ENCODE assay signal across 8 cellular contexts in the genomic region with DNA sequence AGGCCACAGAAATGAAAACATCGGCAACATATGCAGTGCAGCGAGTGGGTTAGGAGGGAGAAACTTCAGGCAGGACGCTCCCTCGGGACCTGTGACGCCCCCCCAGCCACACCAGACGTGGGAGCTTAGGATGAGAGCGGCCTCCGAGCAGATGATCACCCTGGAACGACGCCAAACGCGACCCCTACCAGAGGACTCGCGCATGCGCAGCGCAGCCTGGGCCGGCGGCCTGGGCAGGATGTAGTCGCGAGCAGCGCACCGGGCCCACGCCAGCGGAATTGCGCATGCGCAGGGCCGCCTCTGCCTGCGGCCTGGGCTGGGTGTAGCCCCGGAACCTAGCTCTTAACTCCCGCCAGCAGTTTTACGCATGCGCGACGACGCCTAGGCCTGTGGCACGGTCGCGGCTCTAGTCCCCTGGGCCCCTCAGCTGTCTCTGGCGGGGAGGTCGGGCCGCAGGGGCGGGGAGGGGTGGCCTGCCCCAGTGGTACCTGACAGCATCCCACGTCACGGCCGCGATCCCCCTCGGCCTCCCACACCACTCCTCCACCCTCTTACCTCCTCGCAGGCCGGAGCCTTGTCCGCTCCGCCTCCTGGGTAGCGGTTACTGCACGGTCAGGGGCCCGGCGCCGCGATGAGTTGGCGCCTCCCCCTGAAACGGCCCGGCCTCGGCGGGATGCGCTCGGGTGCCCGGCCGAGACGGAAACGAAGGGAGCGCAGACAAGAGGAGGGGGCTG. TPM values are rescaled to one million over a fixed set of nuclear protein-coding genes. Genes with fewer than 3 reads are reported as not detected.
DNase-seq lines count a peak whose midpoint lies in the region; TF ChIP-seq lines count a peak whose summit lies in the region.

A gene (minus strand): TSS at position 608 of the 734 bp plus-strand sequence. CDS start 11,141 bp downstream, outside the sequence.

- no peaks in the 10 kb centered on the region for H3K27me3 ChIP-seq in SJSA1 (replicated peaks)

- peaks cover 26% of the 10 kb centered on the region for H3K36me3 Mint-ChIP-seq in activated naive CD4-positive, alpha-beta T cell treated with anti-CD3 and anti-CD28 coated beads, Interleukin-2, amount 10 ng/mL, durations not matched to agents 7 days and 5 days

- H3K27ac ChIP-seq in SJSA1 (peak within 1 kb of the TSS; percentile 91), substantia nigra (ENCODE audit: low read depth, low read length, poor library complexity, severe bottlenecking) (peak within 1 kb of the TSS; percentile 96)

- H3K9me3 Mint-ChIP-seq in activated naive CD4-positive, alpha-beta T cell treated with anti-CD3 and anti-CD28 coated beads, Interleukin-2, amount 10 ng/mL, durations not matched to agents 7 days and 5 days, result peaks cover 16% of the 10 kb centered on the region

- DNase-seq in GM03348 (ENCODE audit: low spot score), result peak; percentile 100
- DNase-seq in HEK293T (ENCODE audit: extremely low spot score), result peak; percentile 99
- DNase-seq in MV-4-11 (lab: John Stamatoyannopoulos, UW), result peak; percentile 98
- peak; percentile 91 to 97 for DNase-seq in SJSA1 (ENCODE audit: low read depth in 1 of 2, low spot score in 2 of 2)
- DNase-seq in activated naive CD4-positive, alpha-beta T cell treated with anti-CD3 and anti-CD28 coated beads, Interleukin-2, amount 10 ng/mL, durations not matched to agents 7 days and 5 days, result peak; percentile 99
- peak; percentile 100 for DNase-seq in germinal center (ENCODE audit: low spot score)
- peak; percentile 75 for DNase-seq in non-pigmented ciliary epithelial cell (ENCODE audit: low read depth)
- peak; percentile 84 to 99 (median 96) for DNase-seq in substantia nigra (lab: John Stamatoyannopoulos, UW)

- H3K36me3 ChIP-seq in SJSA1, result peaks cover 3% of the 10 kb centered on the region; the same call in 1 of the 2 replicates

- H3K4me1 Mint-ChIP-seq in activated naive CD4-positive, alpha-beta T cell treated with anti-CD3 and anti-CD28 coated beads, Interleukin-2, amount 10 ng/mL, durations not matched to agents 7 days and 5 days, result peaks cover 47% of the 10 kb centered on the region

- peak within 1 kb of the TSS; percentile 64 for H3K4me3 ChIP-seq in SJSA1

- peaks cover 6% of the 10 kb centered on the region for H3K27me3 Mint-ChIP-seq in activated naive CD4-positive, alpha-beta T cell treated with anti-CD3 and anti-CD28 coated beads, Interleukin-2, amount 10 ng/mL, durations not matched to agents 7 days and 5 days

- H3K4me3 Mint-ChIP-seq in activated naive CD4-positive, alpha-beta T cell treated with anti-CD3 and anti-CD28 coated beads, Interleukin-2, amount 10 ng/mL, durations not matched to agents 7 days and 5 days, result peak within 1 kb of the TSS; percentile 86

- CTCF ChIA-PET in HEK293T (lab: Yijun Ruan, JAX), result interaction anchor here (0.5 to 0.6 kb wide), 2 partner anchors 9 to 30 kb away, joined by 3 read pairs; no protein-coding TSS in a partner anchor
- CTCF ChIA-PET in activated naive CD4-positive, alpha-beta T cell treated with anti-CD3 and anti-CD28 coated beads, Interleukin-2, amount 10 ng/mL, durations not matched to agents 7 days and 5 days (lab: Charles Lee), result interaction anchor here (0.5 to 1.6 kb wide), 5 partner anchors 20 to 134 kb away, joined by 3 to 7 read pairs (median 3); no protein-coding TSS in a partner anchor

- no peaks in the 10 kb centered on the region for H3K9me3 ChIP-seq in SJSA1 (replicated peaks)

- peak within 1 kb of the TSS; percentile 98 for H3K27ac Mint-ChIP-seq in activated naive CD4-positive, alpha-beta T cell treated with anti-CD3 and anti-CD28 coated beads, Interleukin-2, amount 10 ng/mL, durations not matched to agents 7 days and 5 days

- POLR2A ChIA-PET in HEK293T (lab: Yijun Ruan, JAX), result interaction anchor here (0.5 to 1.3 kb wide), 10 partner anchors 10 to 297 kb away, joined by 3 to 6 read pairs (median 4); no protein-coding TSS in a partner anchor

- H3K4me1 ChIP-seq in SJSA1 (replicated peaks), result peaks cover 13% of the 10 kb centered on the region

TF ChIP-seq in HEK293T, 16 proteins besides CTCF, POLR2A, EP300 and RAD21:
- TF ChIP-seq L3MBTL2 (conservative IDR thresholded peaks at IDR 0.05), result peak; percentile 78
- no peak for TF ChIP-seq FOXK2 (IDR thresholded peaks at IDR 0.05)

RNA-seq across cellular contexts. Expression of the gene that starts here (rescaled TPM):
- total RNA-seq in SJSA1 (2014; rRNA removed; shearing (Covaris generic)), result 9.3 and 9.4 TPM in 2 replicates

Comparison
In these comparisons a context has a peak if more than half of its experiments do, and no peak if none do; other contexts are left out.
1. Peak in every context shown above with its lines: DNase-seq, H3K4me3 ChIP-seq and H3K27ac ChIP-seq.